Comparison of ENCODE assay signal across 11 cellular contexts in genomic region chr10:119355930-119356329, GRCh38.
DNase-seq lines count a peak whose midpoint lies in the region; ATAC-seq and TF ChIP-seq lines count a peak whose summit lies in the region.
"Had no signal": no experiment of that assay in that cellular context is flagged by ENCODE, and none has a peak within 500 bp of the region (broad histone marks: within the 10 kb centered on the region; RNA-seq: fewer than 3 reads in every experiment).

No MANE protein-coding gene starts in this region.

- no peak overlapping the region for H3K9ac ChIP-seq in mesendoderm (ENCODE audit: low read length)

- in situ Hi-C loops in astrocyte of the spinal cord (cut with HindIII; ENCODE audit: low sequenced_read_pairs): no loop called here

- H2BK120ac ChIP-seq in mesendoderm (ENCODE audit: low read depth, low read length): no peak overlapping the region

- H2AK5ac ChIP-seq in mesendoderm (ENCODE audit: low read length): no peak overlapping the region

- peaks cover 11% of the 10 kb centered on the region for H3K4me1 Mint-ChIP-seq in CD14-positive monocyte

- H3K79me1 ChIP-seq in mesendoderm (ENCODE audit: low read length): no peaks in the 10 kb centered on the region

- H3K4me2 ChIP-seq in mesendoderm (ENCODE audit: low read length): no peak overlapping the region

- no peaks in the 10 kb centered on the region for H3K36me3 ChIP-seq in mesendoderm (ENCODE audit: control insufficient read depth, insufficient read depth, low read length)

- H3K9me3 Mint-ChIP-seq in CD14-positive monocyte: peaks cover 22 to 41% (median 38%) of the 10 kb centered on the region in 7 donors

- intact Hi-C loops in CD14-positive monocyte (cut with micrococcal nuclease): loop anchor here in 1 of 2 donors (10.0 kb wide), 1 partner anchor 59 kb away; no protein-coding TSS in a partner anchor

- no peak overlapping the region for H3K27ac Mint-ChIP-seq in CD14-positive monocyte
- H3K27ac Mint-ChIP-seq: activated CD8-positive, alpha-beta memory T cell treated with anti-CD3 and anti-CD28 coated beads, Interleukin-2, amount 10 ng/mL, durations not matched to agents 7 days and 5 days; stimulated activated effector memory CD8-positive, alpha-beta T cell treated with anti-CD3 and anti-CD28 coated beads, Interleukin-12 subunit alpha, Interleukin-12 subunit beta, amount 100 ng/mL, for 72 hours had no signal

- H2BK5ac ChIP-seq in mesendoderm (ENCODE audit: low read length): no peak overlapping the region

- H3K27ac ChIP-seq in HL-60 (replicated peaks) (no peak overlapping the region), mesendoderm (ENCODE audit: low read depth, low read length) (no peak overlapping the region)

- ATAC-seq in GM18505 (IDR thresholded peaks at IDR 0.05; ENCODE audit: unreplicated experiment): no peak
- ATAC-seq in HG02623 (IDR thresholded peaks at IDR 0.05; ENCODE audit: unreplicated experiment): no peak
- ATAC-seq: activated CD8-positive, alpha-beta memory T cell treated with anti-CD3 and anti-CD28 coated beads, Interleukin-2, amount 10 ng/mL, durations not matched to agents 7 days and 5 days; stimulated activated effector memory CD8-positive, alpha-beta T cell treated with anti-CD3 and anti-CD28 coated beads, Interleukin-12 subunit alpha, Interleukin-12 subunit beta, amount 100 ng/mL, for 72 hours had no signal

- no peak overlapping the region for H3K56ac ChIP-seq in mesendoderm (ENCODE audit: low read length)

- H3K23ac ChIP-seq in mesendoderm (ENCODE audit: low read length): no peak overlapping the region

- H3K4me3 Mint-ChIP-seq in CD14-positive monocyte: no peak overlapping the region
- H3K4me3 Mint-ChIP-seq: activated CD8-positive, alpha-beta memory T cell treated with anti-CD3 and anti-CD28 coated beads, Interleukin-2, amount 10 ng/mL, durations not matched to agents 7 days and 5 days; stimulated activated effector memory CD8-positive, alpha-beta T cell treated with anti-CD3 and anti-CD28 coated beads, Interleukin-12 subunit alpha, Interleukin-12 subunit beta, amount 100 ng/mL, for 72 hours had no signal

- no peaks in the 10 kb centered on the region for H3K4me1 ChIP-seq in mesendoderm (ENCODE audit: control insufficient read depth, low read depth, low read length)

- WGBS in mesendoderm (ENCODE audit: extremely low coverage, insufficient coverage, low lambda C conversion rate): no CpG with 5 or more reads among the region's 2 CpGs

- no peak overlapping the region for H3K4ac ChIP-seq in mesendoderm (ENCODE audit: low read depth, low read length)

- TF ChIP-seq CTCF in CD14-positive monocyte (IDR thresholded peaks at IDR 0.05) (peak; percentile 46), HL-60 (IDR thresholded peaks at IDR 0.05; ENCODE audit: insufficient read depth, low read length) (peak; percentile 6), astrocyte of the spinal cord (IDR thresholded peaks at IDR 0.05; ENCODE audit: low read depth, low read length) (peak; percentile 41)

- H3K36me3 Mint-ChIP-seq in CD14-positive monocyte: peaks cover 9 to 10% of the 10 kb centered on the region in 2 donors

- H2BK15ac ChIP-seq in mesendoderm (replicated peaks; ENCODE audit: low read depth): no peak overlapping the region

- H4K8ac ChIP-seq in mesendoderm (ENCODE audit: low read depth, low read length): no peak overlapping the region

- no peaks in the 10 kb centered on the region for H3K79me2 ChIP-seq in mesendoderm (ENCODE audit: control insufficient read depth, insufficient read depth, low read length)

- DNase-seq in CD14-positive monocyte (ENCODE audit: low spot score) (no peak), HL-60 (ENCODE audit: low read depth in 1 of 2, low spot score in 1 of 2) (peak in 1 of 2 experiments; percentile 23), astrocyte of the spinal cord (ENCODE audit: low read depth, low spot score) (no peak), mesendoderm (peak; percentile 48), HPDE6-E6E7 (ENCODE audit: extremely low spot score) (no peak)
- DNase-seq in activated CD4-positive, alpha-beta T cell treated with anti-CD3 and anti-CD28 coated beads for 4 hours: no peak
- DNase-seq: activated CD8-positive, alpha-beta memory T cell treated with anti-CD3 and anti-CD28 coated beads, Interleukin-2, amount 10 ng/mL, durations not matched to agents 7 days and 5 days; NCI-H446 treated with DMSO at 0.1 percent for 48 hours had no signal

- H3K27me3 ChIP-seq in HL-60 (ENCODE audit: insufficient read depth, poor library complexity, severe bottlenecking) (no peaks in the 10 kb centered on the region), mesendoderm (ENCODE audit: insufficient read depth, low read length, poor library complexity) (no peaks in the 10 kb centered on the region)

- no peak overlapping the region for H3K18ac ChIP-seq in mesendoderm (ENCODE audit: low read length)

- peaks cover 3 to 8% (median 6%) of the 10 kb centered on the region in 3 donors for H3K27me3 Mint-ChIP-seq in CD14-positive monocyte (ENCODE audit: low read depth in 3 of 3)
- H3K27me3 Mint-ChIP-seq: activated CD8-positive, alpha-beta memory T cell treated with anti-CD3 and anti-CD28 coated beads, Interleukin-2, amount 10 ng/mL, durations not matched to agents 7 days and 5 days had no signal

- H4K5ac ChIP-seq in mesendoderm (ENCODE audit: low read length): no peak overlapping the region

- no peak overlapping the region for H3K4me3 ChIP-seq in HL-60 (replicated peaks; ENCODE audit: insufficient read depth, low read length)
- no peak overlapping the region for H3K4me3 ChIP-seq in astrocyte of the spinal cord (ENCODE audit: low read depth, low read length)
- H3K4me3 ChIP-seq in mesendoderm (ENCODE audit: low read length): no peak overlapping the region

- TF ChIP-seq POLR2A in GM18505 (IDR thresholded peaks at IDR 0.05; ENCODE audit: borderline replicate concordance, extremely low read depth, insufficient read depth, insufficient read length): no peak
